Comparison of ENCODE assay signal across 24 cellular contexts in the genomic region with DNA sequence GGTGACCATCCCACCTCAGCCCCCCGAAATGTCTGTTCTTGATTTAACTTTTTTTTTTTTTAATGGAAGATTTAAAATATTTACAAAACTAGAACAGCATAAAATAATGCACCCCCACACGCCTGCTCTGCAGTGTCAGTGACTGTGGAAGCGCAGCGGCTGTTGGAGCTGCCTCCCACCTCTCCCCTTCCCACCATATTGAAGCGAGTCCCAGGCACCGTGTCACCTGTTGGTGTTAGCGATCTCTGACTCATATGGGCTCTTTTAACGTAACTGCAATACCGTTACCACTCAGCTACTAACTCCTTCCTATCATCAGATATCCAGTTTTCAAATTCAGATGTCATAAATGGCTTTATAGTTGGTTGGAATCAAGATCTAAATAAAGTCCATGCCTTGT. TPM values are rescaled to one million over a fixed set of nuclear protein-coding genes. Genes with fewer than 3 reads are reported as not detected.
DNase-seq lines count a peak whose midpoint lies in the region; ATAC-seq, FAIRE-seq and TF ChIP-seq lines count a peak whose summit lies in the region.
"Had no signal": no experiment of that assay in that cellular context is flagged by ENCODE, and none has a peak within 500 bp of the region (broad histone marks: within the 10 kb centered on the region; RNA-seq: fewer than 3 reads in every experiment).

No MANE protein-coding gene starts in this region.

- H3K9me3 Mint-ChIP-seq in H9: no peaks in the 10 kb centered on the region; a peak in 1 of 5 replicates
- no peaks in the 10 kb centered on the region for H3K9me3 Mint-ChIP-seq in progenitor cell of endocrine pancreas (ENCODE audit: low read depth)
- H3K9me3 Mint-ChIP-seq in immature natural killer cell: no peaks in the 10 kb centered on the region
- H3K9me3 Mint-ChIP-seq in stimulated activated naive CD8-positive, alpha-beta T cell treated with anti-CD3 and anti-CD28 coated beads, Interleukin-15, amount 100 ng/mL, for 72 hours: no peaks in the 10 kb centered on the region
- H3K9me3 Mint-ChIP-seq: CD4-positive, alpha-beta memory T cell had no signal

- no peak overlapping the region for H3K56ac ChIP-seq in H9 (ENCODE audit: insufficient read length, low read depth, low read length)

- H3K4me1 ChIP-seq in H9 (ENCODE audit: insufficient read depth, low read length): no peaks in the 10 kb centered on the region; the same call in 1 of the 2 replicates
- H3K4me1 ChIP-seq in small intestine (ENCODE audit: control insufficient read depth in 2 of 2, insufficient read depth in 1 of 2, low read depth in 1 of 2, low read length in 1 of 2): no peaks in the 10 kb centered on the region
- H3K4me1 ChIP-seq: HAP-1 had no signal

- no peak overlapping the region for H4K91ac ChIP-seq in H9 (ENCODE audit: insufficient read length, low read depth, low read length)

- no peaks in the 10 kb centered on the region for H3K23me2 ChIP-seq in H9 (ENCODE audit: insufficient read length, low read depth, low read length, poor library complexity, severe bottlenecking)

- H3K27ac ChIP-seq in H9 (ENCODE audit: insufficient read length, low read depth, low read length) (no peak overlapping the region), caudate nucleus (ENCODE audit: low read depth, low read length) (no peak overlapping the region), small intestine (ENCODE audit: low read depth in 1 of 2, low read length in 1 of 2) (no peak overlapping the region)

- H3K9me3 ChIP-seq in H9 (ENCODE audit: control insufficient read depth, low read depth, low read length) (no peaks in the 10 kb centered on the region), small intestine (ENCODE audit: control insufficient read depth, low read depth) (no peaks in the 10 kb centered on the region)
- H3K9me3 ChIP-seq: BLaER1, HAP-1 had no signal

- no peaks in the 10 kb centered on the region for H3K79me1 ChIP-seq in H9 (ENCODE audit: insufficient read depth, low read depth, low read length, poor library complexity, severe bottlenecking)

- H3K36me3 Mint-ChIP-seq in H9 (ENCODE audit: insufficient read depth in 1 of 3, low read depth in 3 of 3) (peaks cover 27 to 68% (median 67%) of the 10 kb centered on the region in 3 experiments), progenitor cell of endocrine pancreas (ENCODE audit: insufficient read depth) (peaks cover 18% of the 10 kb centered on the region), immature natural killer cell (peaks cover 7 to 22% (median 14%) of the 10 kb centered on the region in 3 donors)

- no peak overlapping the region for H2BK15ac ChIP-seq in H9 (ENCODE audit: low read depth, low read length)

- no peak for ATAC-seq in stimulated activated naive CD8-positive, alpha-beta T cell treated with anti-CD3 and anti-CD28 coated beads, Interleukin-15, amount 100 ng/mL, for 72 hours
- no peak for ATAC-seq in HG02840 (IDR thresholded peaks at IDR 0.05; ENCODE audit: low FRiP score, unreplicated experiment)
- ATAC-seq: K562 had no signal

- no peak overlapping the region for H3K23ac ChIP-seq in H9 (ENCODE audit: insufficient read length, low read depth, low read length)

- H2BK5ac ChIP-seq in H9 (ENCODE audit: insufficient read length, low read length): no peak overlapping the region

- H4K5ac ChIP-seq in H9 (ENCODE audit: insufficient read length, low read depth, low read length): no peak overlapping the region

- H3K27ac Mint-ChIP-seq in H9 (peak overlapping the region in 2 of 3 experiments; percentile 44 to 66; a peak in 3 of 7 replicates), progenitor cell of endocrine pancreas (peak overlapping the region; percentile 14), immature natural killer cell (peak overlapping the region in 1 of 6 donors; percentile 25)
- H3K27ac Mint-ChIP-seq in stimulated activated naive CD8-positive, alpha-beta T cell treated with anti-CD3 and anti-CD28 coated beads, Interleukin-15, amount 100 ng/mL, for 72 hours: no peak overlapping the region

- no peak for FAIRE-seq in small intestine (lab: Jason Lieb, UNC)
- FAIRE-seq: A204.1, GM12891, GM19239, H1, HTR-8/SVneo, K562 had no signal

- peaks cover 4 to 26% of the 10 kb centered on the region in 2 donors for H3K36me3 ChIP-seq in small intestine (ENCODE audit: control insufficient read depth in 2 of 2, insufficient read depth in 2 of 2, low read length in 2 of 2)

- no peak overlapping the region for H3K4me3 ChIP-seq in small intestine (ENCODE audit: low read depth in 1 of 2, low read length in 2 of 2)
- H3K4me3 ChIP-seq: BLaER1, HAP-1, K562 had no signal

- H4K8ac ChIP-seq in H9 (replicated peaks; ENCODE audit: insufficient read length, low read depth, low read length): no peak overlapping the region

- no peak overlapping the region for H2BK120ac ChIP-seq in H9 (ENCODE audit: low read depth, low read length, poor library complexity, severe bottlenecking)

- no peak overlapping the region for H2BK20ac ChIP-seq in H9 (ENCODE audit: low read depth, low read length, poor library complexity, severe bottlenecking)

- H3K27me3 Mint-ChIP-seq in H9 (ENCODE audit: low read depth) (no peaks in the 10 kb centered on the region), progenitor cell of endocrine pancreas (no peaks in the 10 kb centered on the region), immature natural killer cell (ENCODE audit: low read depth in 3 of 3) (peaks cover 0 to 11% (median 4%) of the 10 kb centered on the region in 3 donors)
- no peaks in the 10 kb centered on the region for H3K27me3 Mint-ChIP-seq in stimulated activated naive CD8-positive, alpha-beta T cell treated with anti-CD3 and anti-CD28 coated beads, Interleukin-15, amount 100 ng/mL, for 72 hours
- H3K27me3 Mint-ChIP-seq: CD4-positive, alpha-beta memory T cell had no signal

- no peak overlapping the region for H3K4me2 ChIP-seq in H9 (ENCODE audit: insufficient read depth, insufficient read length, low read length)
- H3K4me2 ChIP-seq: BLaER1 had no signal

- no peak overlapping the region for H2AFZ ChIP-seq in H9 (ENCODE audit: low read length)

- H3K4ac ChIP-seq in H9 (ENCODE audit: low read depth, low read length): no peak overlapping the region

- H3K4me3 Mint-ChIP-seq in H9 (no peak overlapping the region), progenitor cell of endocrine pancreas (ENCODE audit: low read depth) (no peak overlapping the region), immature natural killer cell (no peak overlapping the region)
- H3K4me3 Mint-ChIP-seq in stimulated activated naive CD8-positive, alpha-beta T cell treated with anti-CD3 and anti-CD28 coated beads, Interleukin-15, amount 100 ng/mL, for 72 hours: no peak overlapping the region
- H3K4me3 Mint-ChIP-seq: CD14-positive monocyte; CD4-positive, alpha-beta memory T cell had no signal

- H4K20me1 ChIP-seq in H9 (ENCODE audit: control insufficient read depth, insufficient read depth, insufficient read length): no peaks in the 10 kb centered on the region

- WGBS in H9 (ENCODE audit: extremely low coverage, insufficient read length, low lambda C conversion rate): no CpG with 5 or more reads among the region's 9 CpGs
- 91 to 95% (median 94%) methylated on average over 9 of the region's 9 CpGs for WGBS in small intestine, 3 donors

- no peak overlapping the region for H2BK12ac ChIP-seq in H9 (ENCODE audit: insufficient read length, low read depth, low read length)

- no peak for TF ChIP-seq CTCF in H9 (conservative IDR thresholded peaks at IDR 0.05)
- TF ChIP-seq CTCF in progenitor cell of endocrine pancreas (IDR thresholded peaks at IDR 0.05; ENCODE audit: unreplicated experiment): no peak

- H2AK5ac ChIP-seq in H9 (ENCODE audit: insufficient read length, low read length): no peak overlapping the region

- H3K4me1 Mint-ChIP-seq in H9 (peaks cover 0 to 13% of the 10 kb centered on the region in 2 experiments; a peak in 2 of 4 replicates), progenitor cell of endocrine pancreas (ENCODE audit: low read depth) (no peaks in the 10 kb centered on the region), immature natural killer cell (no peaks in the 10 kb centered on the region)
- H3K4me1 Mint-ChIP-seq in stimulated activated naive CD8-positive, alpha-beta T cell treated with anti-CD3 and anti-CD28 coated beads, Interleukin-15, amount 100 ng/mL, for 72 hours: peaks cover 9% of the 10 kb centered on the region
- H3K4me1 Mint-ChIP-seq: CD14-positive monocyte had no signal

- H3K18ac ChIP-seq in H9 (ENCODE audit: insufficient read length, low read depth, low read length): no peak overlapping the region

- H3T11ph ChIP-seq in H9 (ENCODE audit: low read length): no peak overlapping the region

- DNase-seq in Ammon's horn (ENCODE audit: low spot score) (peak; percentile 68), H9 (no peak), caudate nucleus (lab: John Stamatoyannopoulos, UW) (peak in 33 of 61 donors; percentile 5 to 86 (median 48)), progenitor cell of endocrine pancreas (ENCODE audit: low spot score, unreplicated experiment) (no peak), small intestine (no peak), immature natural killer cell (no peak)
- no peak for DNase-seq in stimulated activated naive CD8-positive, alpha-beta T cell treated with anti-CD3 and anti-CD28 coated beads, Interleukin-15, amount 100 ng/mL, for 72 hours
- DNase-seq: ACHN; AML-193; Calu3; CD4-positive, alpha-beta memory T cell; DND-41; EL; IMR-90 had no signal

- no peak overlapping the region for H3K14ac ChIP-seq in H9 (ENCODE audit: insufficient read depth, low read length)

- no peaks in the 10 kb centered on the region for H3K79me2 ChIP-seq in H9 (ENCODE audit: insufficient read depth, low read length)

- H3K9ac ChIP-seq in H9 (ENCODE audit: extremely low read depth, insufficient read length, low read length): no peak overlapping the region
- H3K9ac ChIP-seq: BLaER1 had no signal

- H3K27me3 ChIP-seq in H9 (ENCODE audit: insufficient read depth, low read length): no peaks in the 10 kb centered on the region
- no peaks in the 10 kb centered on the region for H3K27me3 ChIP-seq in small intestine (ENCODE audit: control insufficient read depth in 2 of 2, insufficient read depth in 2 of 2, low read length in 2 of 2)
- H3K27me3 ChIP-seq: BLaER1 had no signal

RNA-seq across cellular contexts. Expression of gene TADA2B, which starts 17.1 kb away (rescaled TPM):
- total RNA-seq in H9 (2021) (14.0 and 17.0 TPM in 2 replicates), progenitor cell of endocrine pancreas (21.2 and 21.8 TPM in 2 replicates)
- polyA plus RNA-seq in small intestine (10 to 100 TPM; 13.5 to 14.7 (median 14.5) TPM), immature natural killer cell (1 to 10 TPM; 2.1 to 3.9 (median 3.0) TPM)

RNA-seq across cellular contexts. Expression of gene GRPEL1, which starts 41.8 kb away (rescaled TPM):
- 40.7 and 41.3 TPM in 2 replicates for total RNA-seq in H9 (2021)
- 18.2 and 18.4 TPM in 2 replicates for total RNA-seq in progenitor cell of endocrine pancreas
- 10 to 100 TPM; 27.6 to 36.8 (median 27.7) TPM for polyA plus RNA-seq in small intestine
- polyA plus RNA-seq in immature natural killer cell: 10 to 100 TPM; 40.4 to 58.9 (median 41.8) TPM

Comparison
In these comparisons a context has a peak if more than half of its experiments do, and no peak if none do; other contexts are left out.
1. DNase-seq: peak in Ammon's horn (single experiment) and caudate nucleus (33 of 61); none in H9 (single experiment), progenitor cell of endocrine pancreas (single experiment), small intestine (single experiment), immature natural killer cell (0 of 3) and stimulated activated naive CD8-positive, alpha-beta T cell treated with anti-CD3 and anti-CD28 coated beads, Interleukin-15, amount 100 ng/mL, for 72 hours (0 of 2).
2. H3K27ac Mint-ChIP-seq: peak in H9 (2 of 3) and progenitor cell of endocrine pancreas (single experiment); none in stimulated activated naive CD8-positive, alpha-beta T cell treated with anti-CD3 and anti-CD28 coated beads, Interleukin-15, amount 100 ng/mL, for 72 hours (0 of 2).